ENCODE assay signal across 22 cellular contexts in genomic region chr15:35394416-35394815, GRCh38.
A peak's percentile ranks its signal among the peaks of the same experiment; 100 is the strongest.
DNase-seq lines count a peak whose midpoint lies in the region; ATAC-seq and TF ChIP-seq lines count a peak whose summit lies in the region.
"Had no signal": no experiment of that assay in that cellular context is flagged by ENCODE, and none has a peak within 500 bp of the region (broad histone marks: within the 10 kb centered on the region; RNA-seq: fewer than 3 reads in every experiment).

No MANE protein-coding gene starts in this region.

- H3K27ac ChIP-seq in heart right ventricle = no peak overlapping the region
- H3K27ac ChIP-seq: A549, GM23248, Peyer's patch, SK-N-MC had no signal

- peak; percentile 27 for ATAC-seq in Right ventricle myocardium superior (ENCODE audit: poor library complexity)
- no peak for ATAC-seq in heart right ventricle
- no peak for ATAC-seq in activated T-cell treated with anti-CD3 and anti-CD28 coated beads, Interleukin-2, amount 50 U/mL, for 72 hours (replicated peaks in 1 of 2)
- ATAC-seq in GM21447 (IDR thresholded peaks at IDR 0.05; ENCODE audit: unreplicated experiment) = no peak
- ATAC-seq: A549 had no signal

- H3K4me1 Mint-ChIP-seq in activated T-cell treated with anti-CD3 and anti-CD28 coated beads, Interleukin-2, amount 50 U/mL, for 72 hours (ENCODE audit: low read depth) = no peaks in the 10 kb centered on the region
- H3K4me1 Mint-ChIP-seq: H9 had no signal

- H3K9ac ChIP-seq in adipocyte (ENCODE audit: low read length) = no peak overlapping the region
- H3K9ac ChIP-seq: GM23248 had no signal

- H3K4me1 ChIP-seq in heart right ventricle = peaks cover 0 to 8% (median 0%) of the 10 kb centered on the region in 9 donors
- H3K4me1 ChIP-seq in adipocyte (ENCODE audit: control insufficient read depth, insufficient read depth, low read length) = peaks cover 19% of the 10 kb centered on the region
- H3K4me1 ChIP-seq: A549, BE2C, Peyer's patch had no signal

- no peaks in the 10 kb centered on the region for H3K27me3 Mint-ChIP-seq in activated T-cell treated with anti-CD3 and anti-CD28 coated beads, Interleukin-2, amount 50 U/mL, for 72 hours (ENCODE audit: low read depth)
- H3K27me3 Mint-ChIP-seq: CD4-positive, alpha-beta T cell had no signal

- DNase-seq in Right ventricle myocardium superior = no peak
- no peak for DNase-seq in heart right ventricle
- peak; percentile 4 for DNase-seq in adipocyte (ENCODE audit: low read depth)
- peak; percentile 33 for DNase-seq in fibroblast of villous mesenchyme (ENCODE audit: low read depth)
- DNase-seq in NCI-H1048 (lab: John Stamatoyannopoulos, UW) = no peak
- no peak for DNase-seq in activated T-cell treated with anti-CD3 and anti-CD28 coated beads, Interleukin-2, amount 50 U/mL, for 72 hours
- no peak for DNase-seq in RKO (ENCODE audit: low spot score)
- DNase-seq: BE2C; CD4-positive, alpha-beta T cell; COR-L47; DMS79; GM23248; H9; MG63; NCI-H1694; NCI-H2081; NCI-H446; NCI-H526; Peyer's patch had no signal

- H3K4me3 ChIP-seq in heart right ventricle = no peak overlapping the region
- H3K4me3 ChIP-seq in adipocyte (ENCODE audit: low read length) = no peak overlapping the region
- no peak overlapping the region for H3K4me3 ChIP-seq in fibroblast of villous mesenchyme (ENCODE audit: low read depth, low read length)
- H3K4me3 ChIP-seq: A549, GM23248, MG63, Peyer's patch, SK-N-MC had no signal

- WGBS in heart right ventricle, 2 donors = 97 to 98% methylated on average over 2 of the region's 2 CpGs

- no peak overlapping the region for H3K27ac Mint-ChIP-seq in activated T-cell treated with anti-CD3 and anti-CD28 coated beads, Interleukin-2, amount 50 U/mL, for 72 hours
- H3K27ac Mint-ChIP-seq: CD4-positive, alpha-beta T cell; H9 had no signal

- intact Hi-C loops in Right ventricle myocardium superior (cut with DNase I) (no loop called here), heart right ventricle (cut with DNase I) (no loop called here)

- H3K27me3 ChIP-seq in heart right ventricle (no peaks in the 10 kb centered on the region), adipocyte (replicated peaks; ENCODE audit: control insufficient read depth, insufficient read depth, low read length) (no peaks in the 10 kb centered on the region)
- H3K27me3 ChIP-seq: BE2C, MG63, Peyer's patch had no signal

- no peak overlapping the region for H3K4me3 Mint-ChIP-seq in activated T-cell treated with anti-CD3 and anti-CD28 coated beads, Interleukin-2, amount 50 U/mL, for 72 hours
- H3K4me3 Mint-ChIP-seq: CD4-positive, alpha-beta T cell; H9 had no signal

- H3K9me3 Mint-ChIP-seq in activated T-cell treated with anti-CD3 and anti-CD28 coated beads, Interleukin-2, amount 50 U/mL, for 72 hours = no peaks in the 10 kb centered on the region

- TF ChIP-seq CTCF in heart right ventricle (IDR thresholded peaks at IDR 0.05) (no peak), fibroblast of villous mesenchyme (IDR thresholded peaks at IDR 0.05; ENCODE audit: insufficient read depth, low read depth, low read length) (no peak)

- H3K36me3 ChIP-seq in heart right ventricle (peaks cover 0 to 7% (median 0%) of the 10 kb centered on the region in 9 donors), adipocyte (ENCODE audit: control insufficient read depth, insufficient read depth, low read length, severe bottlenecking) (no peaks in the 10 kb centered on the region)
- H3K36me3 ChIP-seq: BE2C, MG63, Peyer's patch had no signal

- H3K36me3 Mint-ChIP-seq in activated T-cell treated with anti-CD3 and anti-CD28 coated beads, Interleukin-2, amount 50 U/mL, for 72 hours (ENCODE audit: insufficient read depth in 2 of 2) = peaks cover 2 to 5% of the 10 kb centered on the region in 2 donors

- H3K9me3 ChIP-seq in heart right ventricle (peaks cover 0 to 3% (median 0%) of the 10 kb centered on the region in 11 donors), adipocyte (ENCODE audit: control insufficient read depth, low read length) (no peaks in the 10 kb centered on the region)
- H3K9me3 ChIP-seq: A549, BE2C, MG63 had no signal

Comparison
In these comparisons a context has a peak if more than half of its experiments do, and no peak if none do; other contexts are left out.
1. DNase-seq: peak in adipocyte (single experiment) and fibroblast of villous mesenchyme (single experiment); none in Right ventricle myocardium superior (single experiment), heart right ventricle (0 of 2), NCI-H1048 (single experiment), activated T-cell treated with anti-CD3 and anti-CD28 coated beads, Interleukin-2, amount 50 U/mL, for 72 hours (0 of 2) and RKO (single experiment).